In genomic region chr1:43302721-43303476, GRCh38 we compare ENCODE assay signal across 2 cellular contexts.
A peak's percentile ranks its signal among the peaks of the same experiment; 100 is the strongest.
TF ChIP-seq lines count a peak whose summit lies in the region.

No MANE protein-coding gene starts in this region.

TF ChIP-seq in HEK293, 187 proteins besides CTCF, POLR2A, EP300 and RAD21:
- TF ChIP-seq IKZF3 (tag by site-specific recombination; IDR thresholded peaks at IDR 0.05) (no peak), EGR2 (tag by site-specific recombination; IDR thresholded peaks at IDR 0.05; ENCODE audit: low read depth) (peak; percentile 90), INSM2 (tag by site-specific recombination; IDR thresholded peaks at IDR 0.05) (no peak), ZFHX2 (tag by site-specific recombination; conservative IDR thresholded peaks at IDR 0.05) (peak; percentile 93), WT1 (tag by site-specific recombination; IDR thresholded peaks at IDR 0.05) (peak; percentile 66; the same call in 1 of the 2 replicates), KLF17 (tag by site-specific recombination; IDR thresholded peaks at IDR 0.05) (peak; percentile 54; the same call in 1 of the 2 replicates), ZNF324 (tag by site-specific recombination; IDR thresholded peaks at IDR 0.05) (no peak), ZNF768 (tag by site-specific recombination; IDR thresholded peaks at IDR 0.05) (no peak)

TF ChIP-seq in HepG2, 621 proteins besides CTCF, POLR2A, EP300 and RAD21:
- TF ChIP-seq PHB2 (IDR thresholded peaks at IDR 0.05; ENCODE audit: partially characterized antibody), result no peak
- TF ChIP-seq HNF4A (CRISPR knock-in tag; IDR thresholded peaks at IDR 0.05), result peak; percentile 34; the same call in 1 of the 2 replicates
- no peak for TF ChIP-seq YY1 (IDR thresholded peaks at IDR 0.05; ENCODE audit: insufficient read depth, insufficient replicate concordance, low read depth, low read length)
- TF ChIP-seq, protein P1, sequence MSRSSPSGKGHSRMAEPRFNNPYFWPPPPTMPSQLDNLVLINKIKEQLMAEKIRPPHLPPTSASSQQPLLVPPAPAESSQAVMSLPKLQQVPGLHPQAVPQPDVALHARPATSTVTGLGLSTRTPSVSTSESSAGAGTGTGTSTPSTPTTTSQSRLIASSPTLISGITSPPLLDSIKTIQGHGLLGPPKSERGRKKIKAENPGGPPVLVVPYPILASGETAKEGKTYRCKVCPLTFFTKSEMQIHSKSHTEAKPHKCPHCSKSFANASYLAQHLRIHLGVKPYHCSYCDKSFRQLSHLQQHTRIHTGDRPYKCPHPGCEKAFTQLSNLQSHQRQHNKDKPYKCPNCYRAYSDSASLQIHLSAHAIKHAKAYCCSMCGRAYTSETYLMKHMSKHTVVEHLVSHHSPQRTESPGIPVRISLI (CRISPR knock-in tag; IDR thresholded peaks at IDR 0.05; ENCODE audit: borderline replicate concordance), result no peak
- TF ChIP-seq ZNF335 (CRISPR knock-in tag; IDR thresholded peaks at IDR 0.05), result no peak
- TF ChIP-seq, protein P2, sequence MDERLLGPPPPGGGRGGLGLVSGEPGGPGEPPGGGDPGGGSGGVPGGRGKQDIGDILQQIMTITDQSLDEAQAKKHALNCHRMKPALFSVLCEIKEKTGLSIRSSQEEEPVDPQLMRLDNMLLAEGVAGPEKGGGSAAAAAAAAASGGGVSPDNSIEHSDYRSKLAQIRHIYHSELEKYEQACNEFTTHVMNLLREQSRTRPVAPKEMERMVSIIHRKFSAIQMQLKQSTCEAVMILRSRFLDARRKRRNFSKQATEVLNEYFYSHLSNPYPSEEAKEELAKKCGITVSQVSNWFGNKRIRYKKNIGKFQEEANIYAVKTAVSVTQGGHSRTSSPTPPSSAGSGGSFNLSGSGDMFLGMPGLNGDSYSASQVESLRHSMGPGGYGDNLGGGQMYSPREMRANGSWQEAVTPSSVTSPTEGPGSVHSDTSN (CRISPR knock-in tag; IDR thresholded peaks at IDR 0.05), result 0 out of 2 replicates have a peak, but pooled peaks have one; percentile 25
- no peak for TF ChIP-seq PRDM10 (CRISPR knock-in tag; IDR thresholded peaks at IDR 0.05; ENCODE audit: low read depth)
